9 cellular contexts compared by ENCODE assay signal in the genomic region with DNA sequence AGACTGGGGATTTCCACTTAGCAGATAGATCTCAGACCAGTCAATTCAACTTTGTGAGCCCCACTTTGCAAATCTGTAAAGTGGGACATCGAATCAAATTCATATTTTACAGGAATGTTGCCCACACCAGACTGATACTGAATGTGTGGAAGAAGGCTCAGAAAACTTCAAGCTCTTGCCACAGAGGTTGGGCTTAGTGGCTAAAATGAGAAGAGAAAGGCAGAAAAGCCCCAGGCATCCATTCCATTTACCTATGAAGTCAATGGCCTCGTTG. TPM values are rescaled to one million over a fixed set of nuclear protein-coding genes. Genes with fewer than 3 reads are reported as not detected.
DNase-seq lines count a peak whose midpoint lies in the region; ATAC-seq and TF ChIP-seq lines count a peak whose summit lies in the region.
"Had no signal": no experiment of that assay in that cellular context is flagged by ENCODE, and none has a peak within 500 bp of the region (broad histone marks: within the 10 kb centered on the region; RNA-seq: fewer than 3 reads in every experiment).

No MANE protein-coding gene starts in this region.

- BruUV-seq in A673 (replicated peaks; lab: Mats Ljungman, UMichigan) = no TSS peak

- peaks cover 46% of the 10 kb centered on the region for H3K4me1 ChIP-seq in A673 (ENCODE audit: insufficient read depth, low read length, poor library complexity, severe bottlenecking)
- peaks cover 37 to 51% of the 10 kb centered on the region in 2 donors for H3K4me1 ChIP-seq in naive thymus-derived CD4-positive, alpha-beta T cell (ENCODE audit: control insufficient read depth in 2 of 2, insufficient read depth in 2 of 2, low read length in 2 of 2)

- H3K9me3 Mint-ChIP-seq in naive thymus-derived CD4-positive, alpha-beta T cell = peaks cover 0 to 28% (median 0%) of the 10 kb centered on the region in 11 donors

- peak overlapping the region; percentile 81 to 100 (median 97) for H3K27ac Mint-ChIP-seq in naive thymus-derived CD4-positive, alpha-beta T cell

- H3K4me3 ChIP-seq in A673 (ENCODE audit: low read depth, low read length, poor library complexity, severe bottlenecking) = peak overlapping the region; percentile 91
- H3K4me3 ChIP-seq in LNCaP clone FGC (ENCODE audit: low read depth, low read length) = peak overlapping the region; percentile 84
- H3K4me3 ChIP-seq in dorsolateral prefrontal cortex = peak overlapping the region; percentile 63 to 99 (median 92)
- peak overlapping the region; percentile 81 for H3K4me3 ChIP-seq in naive thymus-derived CD4-positive, alpha-beta T cell (ENCODE audit: low read length)

- no peaks in the 10 kb centered on the region for H3K27me3 ChIP-seq in A673 (replicated peaks; ENCODE audit: insufficient read depth, low read depth, low read length, poor library complexity)
- no peaks in the 10 kb centered on the region for H3K27me3 ChIP-seq in dorsolateral prefrontal cortex
- no peaks in the 10 kb centered on the region for H3K27me3 ChIP-seq in naive thymus-derived CD4-positive, alpha-beta T cell (ENCODE audit: control insufficient read depth in 2 of 2, insufficient read depth in 2 of 2, low read length in 2 of 2)

- ATAC-seq in naive thymus-derived CD4-positive, alpha-beta T cell = no peak
- no peak for ATAC-seq in HG03520 (IDR thresholded peaks at IDR 0.05; ENCODE audit: unreplicated experiment)

- DNase-seq in A673 (ENCODE audit: low spot score) (no peak), LNCaP clone FGC (ENCODE audit: low read depth) (no peak), dorsolateral prefrontal cortex (no peak), NCI-H2081 (lab: John Stamatoyannopoulos, UW) (no peak), SIG-M5 treated with dmso at 0.1 percent for 504 hours (lab: John Stamatoyannopoulos, UW; ENCODE audit: unreplicated experiment) (no peak)
- DNase-seq in naive thymus-derived CD4-positive, alpha-beta T cell = peak in 2 of 9 donors; percentile 25 to 28
- no peak for DNase-seq in activated CD4-positive, CD25-positive, alpha-beta regulatory T cell (lab: John Stamatoyannopoulos, UW)
- DNase-seq: activated gamma-delta T cell treated with Interleukin-2 at 50 U/mL for 16 hours had no signal

- POLR2A ChIA-PET in A673 (lab: Charles Lee; ENCODE audit: low non-redundant PET) = no interaction called here
- POLR2A ChIA-PET in naive thymus-derived CD4-positive, alpha-beta T cell (lab: Charles Lee) = interaction anchor here (1.0 to 6.3 kb wide), 4 partner anchors 55 to 590 kb away, joined by 3 to 61 read pairs (median 10); partner anchors contain the start of gene ERGIC1

- H3K9me3 ChIP-seq in A673 (ENCODE audit: low read depth, low read length, poor library complexity, severe bottlenecking) = no peaks in the 10 kb centered on the region
- H3K9me3 ChIP-seq in naive thymus-derived CD4-positive, alpha-beta T cell (ENCODE audit: control insufficient read depth in 2 of 3, low read length in 3 of 3) = no peaks in the 10 kb centered on the region

- peaks cover 16% of the 10 kb centered on the region for H3K36me3 ChIP-seq in A673 (ENCODE audit: insufficient read depth, low read length, poor library complexity, severe bottlenecking)
- peaks cover 4 to 19% (median 12%) of the 10 kb centered on the region in 3 experiments for H3K36me3 ChIP-seq in naive thymus-derived CD4-positive, alpha-beta T cell (ENCODE audit: control insufficient read depth in 2 of 3, insufficient read depth in 3 of 3, low read length in 3 of 3)

- peak overlapping the region; percentile 88 to 97 (median 92) for H3K4me3 Mint-ChIP-seq in naive thymus-derived CD4-positive, alpha-beta T cell

- H3K27ac ChIP-seq in A673 (ENCODE audit: low read depth, low read length, poor library complexity, severe bottlenecking) (peak overlapping the region; percentile 99), dorsolateral prefrontal cortex (peak overlapping the region; percentile 93 to 100 (median 100))
- peak overlapping the region; percentile 97 for H3K27ac ChIP-seq in naive thymus-derived CD4-positive, alpha-beta T cell (ENCODE audit: low read depth, low read length)

- peaks cover 0 to 20% (median 17%) of the 10 kb centered on the region in 5 donors for H3K36me3 Mint-ChIP-seq in naive thymus-derived CD4-positive, alpha-beta T cell

- H3K4me1 Mint-ChIP-seq in naive thymus-derived CD4-positive, alpha-beta T cell = peaks cover 19 to 77% (median 69%) of the 10 kb centered on the region in 7 donors

- intact Hi-C loops in A673 (cut with micrococcal nuclease; ENCODE audit: unreplicated experiment) (no loop called here), dorsolateral prefrontal cortex (cut with DNase I) (no loop called here)
- intact Hi-C loops in naive thymus-derived CD4-positive, alpha-beta T cell (cut with micrococcal nuclease) = loop anchor here in 1 of 2 donors (5.0 kb wide), 1 partner anchor 1118 kb away; the partner anchor contains the start of gene CPEB4

- no peak for TF ChIP-seq CTCF in A673 (conservative IDR thresholded peaks at IDR 0.05; ENCODE audit: low read depth, low read length)
- TF ChIP-seq CTCF in LNCaP clone FGC (IDR thresholded peaks at IDR 0.05; ENCODE audit: control insufficient read depth, extremely low read depth, insufficient read depth) = no peak
- TF ChIP-seq CTCF in dorsolateral prefrontal cortex (IDR thresholded peaks at IDR 0.05 in 54 of 56, conservative IDR thresholded peaks at IDR 0.05 in 2 of 56; ENCODE audit: low read depth in 1 of 56, partially characterized antibody in 56 of 56) = no peak

- H3K27me3 Mint-ChIP-seq in naive thymus-derived CD4-positive, alpha-beta T cell = no peaks in the 10 kb centered on the region

- CTCF ChIA-PET in A673 (lab: Charles Lee) = interaction anchor here (0.6 kb wide), 1 partner anchor 52 kb away, joined by 3 read pairs; no protein-coding TSS in a partner anchor
- CTCF ChIA-PET in naive thymus-derived CD4-positive, alpha-beta T cell (lab: Charles Lee) = interaction anchor here (1.3 to 3.4 kb wide), 2 partner anchors 54 to 163 kb away, joined by 4 to 24 read pairs; no protein-coding TSS in a partner anchor

RNA-seq across cellular contexts. Expression of gene DUSP1, which starts 1.7 kb away (rescaled TPM):
- 11.3 and 13.1 TPM in 2 replicates for total RNA-seq in A673 (2021)
- 100 to 1,000 TPM in 26 of 120 experiments, 10 to 100 TPM in 94; 25.5 to 228 (median 63.6) TPM for total RNA-seq in dorsolateral prefrontal cortex
- total RNA-seq in naive thymus-derived CD4-positive, alpha-beta T cell = 1,000 to 10,000 TPM in 2 of 5 experiments, 10 to 100 TPM in 2, 1 to 10 TPM in 1; 5.4 to 2,522 (median 40.7) TPM
- 10 to 100 TPM; 53.5 to 81.3 TPM for polyA plus RNA-seq in naive thymus-derived CD4-positive, alpha-beta T cell
